Comparison of ENCODE assay signal across 22 cellular contexts in genomic region chr2:31267437-31268120, GRCh38. TPM values are rescaled to one million over a fixed set of nuclear protein-coding genes. Genes with fewer than 3 reads are reported as not detected.
"Had no signal": no experiment of that assay in that cellular context is flagged by ENCODE, and none has a peak within 500 bp of the region (broad histone marks: within the 10 kb centered on the region; RNA-seq: fewer than 3 reads in every experiment).

No MANE protein-coding gene starts in this region.

- H3K27ac Mint-ChIP-seq: activated CD8-positive, alpha-beta T cell treated with anti-CD3 and anti-CD28 coated beads for 36 hours; activated naive CD4-positive, alpha-beta T cell treated with anti-CD3 and anti-CD28 coated beads, Interleukin-2, amount 10 ng/mL, durations not matched to agents 7 days and 5 days; activated naive CD8-positive, alpha-beta T cell treated with anti-CD3 and anti-CD28 coated beads, Interleukin-2, amount 50 U/mL, for 24 hours; stimulated activated effector memory CD8-positive, alpha-beta T cell treated with anti-CD3 and anti-CD28 coated beads, Interleukin-12 subunit alpha, Interleukin-12 subunit beta, amount 100 ng/mL, for 72 hours; WTC11 had no signal

- H3K27me3 Mint-ChIP-seq: activated CD8-positive, alpha-beta T cell treated with anti-CD3 and anti-CD28 coated beads for 36 hours; activated naive CD8-positive, alpha-beta T cell treated with anti-CD3 and anti-CD28 coated beads, Interleukin-2, amount 50 U/mL, for 24 hours had no signal

- H3K9me3 Mint-ChIP-seq: activated CD8-positive, alpha-beta T cell treated with anti-CD3 and anti-CD28 coated beads for 36 hours; activated naive CD4-positive, alpha-beta T cell treated with anti-CD3 and anti-CD28 coated beads, Interleukin-2, amount 10 ng/mL, durations not matched to agents 7 days and 5 days; activated naive CD8-positive, alpha-beta T cell treated with anti-CD3 and anti-CD28 coated beads, Interleukin-2, amount 50 U/mL, for 24 hours; central memory CD8-positive, alpha-beta T cell; naive thymus-derived CD8-positive, alpha-beta T cell; stimulated activated effector memory CD8-positive, alpha-beta T cell treated with anti-CD3 and anti-CD28 coated beads, Interleukin-12 subunit alpha, Interleukin-12 subunit beta, amount 100 ng/mL, for 72 hours; WTC11 had no signal

- H3K36me3 Mint-ChIP-seq: activated naive CD4-positive, alpha-beta T cell treated with anti-CD3 and anti-CD28 coated beads, Interleukin-2, amount 10 ng/mL, durations not matched to agents 7 days and 5 days; stimulated activated effector memory CD8-positive, alpha-beta T cell treated with anti-CD3 and anti-CD28 coated beads, Interleukin-12 subunit alpha, Interleukin-12 subunit beta, amount 100 ng/mL, for 72 hours had no signal

- ATAC-seq: activated CD8-positive, alpha-beta T cell treated with anti-CD3 and anti-CD28 coated beads for 36 hours; activated naive CD8-positive, alpha-beta T cell treated with anti-CD3 and anti-CD28 coated beads, Interleukin-2, amount 50 U/mL, for 24 hours; naive thymus-derived CD8-positive, alpha-beta T cell; stimulated activated effector memory CD8-positive, alpha-beta T cell treated with anti-CD3 and anti-CD28 coated beads, Interleukin-12 subunit alpha, Interleukin-12 subunit beta, amount 100 ng/mL, for 72 hours had no signal

- H3K4me1 Mint-ChIP-seq: activated naive CD4-positive, alpha-beta T cell treated with anti-CD3 and anti-CD28 coated beads, Interleukin-2, amount 10 ng/mL, durations not matched to agents 7 days and 5 days; activated naive CD8-positive, alpha-beta T cell treated with anti-CD3 and anti-CD28 coated beads, Interleukin-2, amount 50 U/mL, for 24 hours; central memory CD8-positive, alpha-beta T cell; naive thymus-derived CD8-positive, alpha-beta T cell; stimulated activated effector memory CD8-positive, alpha-beta T cell treated with anti-CD3 and anti-CD28 coated beads, Interleukin-12 subunit alpha, Interleukin-12 subunit beta, amount 100 ng/mL, for 72 hours had no signal

- H3K4me3 Mint-ChIP-seq: activated CD8-positive, alpha-beta T cell treated with anti-CD3 and anti-CD28 coated beads for 36 hours; activated naive CD4-positive, alpha-beta T cell treated with anti-CD3 and anti-CD28 coated beads, Interleukin-2, amount 10 ng/mL, durations not matched to agents 7 days and 5 days; activated naive CD8-positive, alpha-beta T cell treated with anti-CD3 and anti-CD28 coated beads, Interleukin-2, amount 50 U/mL, for 24 hours; central memory CD8-positive, alpha-beta T cell; naive thymus-derived CD8-positive, alpha-beta T cell; stimulated activated effector memory CD8-positive, alpha-beta T cell treated with anti-CD3 and anti-CD28 coated beads, Interleukin-12 subunit alpha, Interleukin-12 subunit beta, amount 100 ng/mL, for 72 hours; WTC11 had no signal

- DNase-seq: activated CD4-positive, alpha-beta T cell treated with anti-CD3 and anti-CD28 coated beads for 4 hours; activated CD8-positive, alpha-beta memory T cell treated with anti-CD3 and anti-CD28 coated beads, Interleukin-2, amount 50 U/mL, for 4 hours; activated CD8-positive, alpha-beta T cell treated with anti-CD3 and anti-CD28 coated beads for 36 hours; activated effector memory CD4-positive, alpha-beta T cell treated with Interleukin-2 at 50 U/mL for 16 hours; activated naive CD4-positive, alpha-beta T cell treated with anti-CD3 and anti-CD28 coated beads, Interleukin-2, amount 10 ng/mL, durations not matched to agents 7 days and 5 days; activated naive CD8-positive, alpha-beta T cell treated with anti-CD3 and anti-CD28 coated beads, Interleukin-2, amount 50 U/mL, for 24 hours; activated T-cell treated with anti-CD3 and anti-CD28 coated beads, Interleukin-2, amount 50 U/mL, for 48 hours; brain microvascular endothelial cell; cortex of kidney; effector CD4-positive, alpha-beta T cell; mesenchymal stem cell; naive thymus-derived CD8-positive, alpha-beta T cell; ovary; right lobe of liver; stimulated activated CD4-positive, alpha-beta T cell treated with anti-CD3 and anti-CD28 coated beads, Interleukin-4, amount 100 ng/mL, for 24 hours; stomach; SW 1271; testis had no signal

RNA-seq across cellular contexts. Expression of gene CAPN14, which starts 50.3 kb away (rescaled TPM):
- polyA plus RNA-seq: liver had no signal
